In genomic region chr7:79329464-79329863, GRCh38 we compare ENCODE assay signal across 6 cellular contexts.
"Had no signal": no experiment of that assay in that cellular context is flagged by ENCODE, and none has a peak within 500 bp of the region (broad histone marks: within the 10 kb centered on the region; RNA-seq: fewer than 3 reads in every experiment).

No MANE protein-coding gene starts in this region.

- ATAC-seq: GM23338, K562 had no signal

- H3K4me3 ChIP-seq: GM23338, K562 had no signal

- H2AFZ ChIP-seq: GM23338 had no signal

- H3K4me2 ChIP-seq: GM23338 had no signal

- DNase-seq: H9, HCEC 1CT, IMR-90, KG1 had no signal
